In the genomic region with DNA sequence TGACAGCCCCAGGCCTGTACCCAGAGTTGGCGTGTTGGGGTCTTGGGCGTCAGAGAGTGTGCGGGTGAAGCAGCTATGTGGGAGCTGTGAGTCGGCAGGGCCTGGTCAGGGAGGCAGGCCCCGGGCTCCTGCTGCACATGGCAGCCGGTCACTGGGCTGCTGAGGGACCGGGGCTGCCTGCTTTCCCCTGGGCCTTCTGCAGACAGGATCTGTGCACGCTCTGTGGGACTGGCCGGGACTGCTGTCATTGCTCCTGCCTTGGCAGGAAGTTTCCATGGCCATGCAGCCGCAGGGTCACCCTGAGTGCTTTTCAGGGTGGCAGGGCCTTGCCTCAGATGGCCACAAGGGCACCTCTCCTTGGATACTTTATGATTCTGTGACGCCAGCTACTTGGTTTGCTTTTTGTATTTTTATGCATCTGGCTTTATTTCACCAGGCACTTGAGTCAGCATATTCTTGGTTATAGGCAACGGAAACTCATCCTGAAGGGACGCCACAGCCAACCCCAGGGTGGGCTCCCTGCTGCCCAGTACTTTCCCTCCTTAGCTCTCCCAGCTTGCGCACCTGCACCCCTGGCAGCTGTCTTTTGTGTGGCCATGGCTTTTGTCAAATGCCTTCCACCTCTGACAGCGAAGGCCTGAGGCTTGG, we compare ENCODE assay signal across 1 cellular context.
TF ChIP-seq lines count a peak whose summit lies in the region.

No MANE protein-coding gene starts in this region.

TF ChIP-seq in HepG2, 621 proteins besides CTCF, POLR2A, EP300 and RAD21:
- TF ChIP-seq MAFK (conservative IDR thresholded peaks at IDR 0.05 in 1 of 2, IDR thresholded peaks at IDR 0.05 in 1 of 2; ENCODE audit: low read length in 2 of 2) (peak; percentile 41 to 65), NPAS2 (CRISPR knock-in tag; IDR thresholded peaks at IDR 0.05; ENCODE audit: borderline replicate concordance) (no peak), ELF1 (CRISPR knock-in tag; IDR thresholded peaks at IDR 0.05) (no peak), AGO2 (optimal IDR thresholded peaks at IDR 0.05; ENCODE audit: low read depth, low read length) (peak; percentile 5), MAFF (IDR thresholded peaks at IDR 0.05; ENCODE audit: low read depth, low read length) (peak; percentile 55), FOSL2 (CRISPR knock-in tag; IDR thresholded peaks at IDR 0.05) (no peak)
- TF ChIP-seq, protein P1, sequence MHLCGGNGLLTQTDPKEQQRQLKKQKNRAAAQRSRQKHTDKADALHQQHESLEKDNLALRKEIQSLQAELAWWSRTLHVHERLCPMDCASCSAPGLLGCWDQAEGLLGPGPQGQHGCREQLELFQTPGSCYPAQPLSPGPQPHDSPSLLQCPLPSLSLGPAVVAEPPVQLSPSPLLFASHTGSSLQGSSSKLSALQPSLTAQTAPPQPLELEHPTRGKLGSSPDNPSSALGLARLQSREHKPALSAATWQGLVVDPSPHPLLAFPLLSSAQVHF (CRISPR knock-in tag; IDR thresholded peaks at IDR 0.05): no peak
- TF ChIP-seq, protein P2, sequence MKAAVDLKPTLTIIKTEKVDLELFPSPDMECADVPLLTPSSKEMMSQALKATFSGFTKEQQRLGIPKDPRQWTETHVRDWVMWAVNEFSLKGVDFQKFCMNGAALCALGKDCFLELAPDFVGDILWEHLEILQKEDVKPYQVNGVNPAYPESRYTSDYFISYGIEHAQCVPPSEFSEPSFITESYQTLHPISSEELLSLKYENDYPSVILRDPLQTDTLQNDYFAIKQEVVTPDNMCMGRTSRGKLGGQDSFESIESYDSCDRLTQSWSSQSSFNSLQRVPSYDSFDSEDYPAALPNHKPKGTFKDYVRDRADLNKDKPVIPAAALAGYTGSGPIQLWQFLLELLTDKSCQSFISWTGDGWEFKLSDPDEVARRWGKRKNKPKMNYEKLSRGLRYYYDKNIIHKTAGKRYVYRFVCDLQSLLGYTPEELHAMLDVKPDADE (CRISPR knock-in tag; IDR thresholded peaks at IDR 0.05): no peak
TF ChIP-seq in HepG2: peak in this region for 3.
